16 cellular contexts compared by ENCODE assay signal in genomic region chr12:15090441-15090840, GRCh38.
A peak's percentile ranks its signal among the peaks of the same experiment; 100 is the strongest.
DNase-seq lines count a peak whose midpoint lies in the region; ATAC-seq, FAIRE-seq and TF ChIP-seq lines count a peak whose summit lies in the region.
"Had no signal": no experiment of that assay in that cellular context is flagged by ENCODE, and none has a peak within 500 bp of the region (broad histone marks: within the 10 kb centered on the region; RNA-seq: fewer than 3 reads in every experiment).

No MANE protein-coding gene starts in this region.

- TF ChIP-seq RAD21 in A549 (conservative IDR thresholded peaks at IDR 0.05 in 1 of 2, IDR thresholded peaks at IDR 0.05 in 1 of 2) (no peak), H1 (IDR thresholded peaks at IDR 0.05 in 1 of 2, conservative IDR thresholded peaks at IDR 0.05 in 1 of 2; ENCODE audit: low read depth in 2 of 2, low read length in 2 of 2) (no peak)

- H3K56ac ChIP-seq in H9 (ENCODE audit: insufficient read length, low read depth, low read length) (no peak overlapping the region), H1 (replicated peaks; ENCODE audit: insufficient read length, low read depth, low read length) (no peak overlapping the region)

- H3K14ac ChIP-seq in H9 (ENCODE audit: insufficient read depth, low read length) (no peak overlapping the region), H1 (ENCODE audit: insufficient read length) (no peak overlapping the region)

- H3K36me3 ChIP-seq in H1 (ENCODE audit: control insufficient read depth in 2 of 4, insufficient read depth in 4 of 4, low read length in 3 of 4) = no peaks in the 10 kb centered on the region
- H3K36me3 ChIP-seq: HAP-1 had no signal

- H3K9me3 ChIP-seq in A549 (no peaks in the 10 kb centered on the region), H9 (ENCODE audit: control insufficient read depth, low read depth, low read length) (no peaks in the 10 kb centered on the region), H1 (ENCODE audit: insufficient read depth in 2 of 2, low read depth in 1 of 2, low read length in 1 of 2) (0 out of 4 replicates have a peak, but pooled peaks cover 0 to 2% of the 10 kb centered on the region in 2 experiments)
- H3K9me3 ChIP-seq: HAP-1 had no signal

- H2BK15ac ChIP-seq in H9 (ENCODE audit: low read depth, low read length) = no peak overlapping the region
- no peak overlapping the region for H2BK15ac ChIP-seq in H1 (ENCODE audit: low read length)

- no peak overlapping the region for H3K4me3 ChIP-seq in A549
- H3K4me3 ChIP-seq in H1 (ENCODE audit: extremely low read depth in 1 of 4, insufficient read depth in 2 of 4, low read depth in 3 of 4, low read length in 4 of 4) = no peak overlapping the region
- H3K4me3 ChIP-seq: HAP-1 had no signal

- no peak overlapping the region for H3K4ac ChIP-seq in H9 (ENCODE audit: low read depth, low read length)
- no peak overlapping the region for H3K4ac ChIP-seq in H1 (replicated peaks; ENCODE audit: insufficient read length, low read depth, low read length)

- H2AFZ ChIP-seq in H9 (ENCODE audit: low read length) (peak overlapping the region; percentile 68), H1 (ENCODE audit: low read length) (peak overlapping the region; percentile 42; the same call in 1 of the 2 replicates)

- H3K23me2 ChIP-seq in H9 (ENCODE audit: insufficient read length, low read depth, low read length, poor library complexity, severe bottlenecking) = no peaks in the 10 kb centered on the region
- no peaks in the 10 kb centered on the region for H3K23me2 ChIP-seq in H1 (ENCODE audit: low read depth, low read length)

- H3K27ac Mint-ChIP-seq in H9 = no peak overlapping the region
- no peak overlapping the region for H3K27ac Mint-ChIP-seq in HFFc6
- H3K27ac Mint-ChIP-seq: CD4-positive, alpha-beta memory T cell had no signal

- H4K5ac ChIP-seq in H9 (ENCODE audit: insufficient read length, low read depth, low read length) = no peak overlapping the region
- no peak overlapping the region for H4K5ac ChIP-seq in H1 (ENCODE audit: insufficient read length, low read depth, low read length)

- CTCF ChIA-PET in A549 (lab: Yijun Ruan, JAX) = interaction anchor here (1.2 kb wide), 1 partner anchor 131 kb away, joined by 4 read pairs; the partner anchor contains the start of gene RERG
- CTCF ChIA-PET in H1 (lab: Charles Lee; ENCODE audit: partially characterized antibody) = no interaction called here

- H3K9me3 Mint-ChIP-seq in H9 (peaks cover 0 to 2% of the 10 kb centered on the region in 2 experiments; a peak in 1 of 5 replicates), HFFc6 (peaks cover 12% of the 10 kb centered on the region; the same call in 1 of the 2 replicates)

- H2BK120ac ChIP-seq in H9 (ENCODE audit: low read depth, low read length, poor library complexity, severe bottlenecking) (no peak overlapping the region), H1 (replicated peaks; ENCODE audit: low read depth, low read length) (no peak overlapping the region)

- DNase-seq in A549 (ENCODE audit: low read depth in 1 of 2, low spot score in 1 of 2) (no peak), H9 (no peak), H1 (ENCODE audit: low read depth in 1 of 2, low spot score in 2 of 2) (no peak), HFFc6 (no peak), T-helper 2 cell (no peak)
- DNase-seq: 8988T; C1 segment of cervical spinal cord; Calu3; CD4-positive, alpha-beta memory T cell; COR-L47; DMS53; DMS79 treated with DMSO at 0.1 percent for 48 hours; GF-D8 had no signal

- H2BK12ac ChIP-seq in H9 (ENCODE audit: insufficient read length, low read depth, low read length) (no peak overlapping the region), H1 (ENCODE audit: low read depth, low read length) (no peak overlapping the region)

- TF ChIP-seq CTCF in A549 (IDR thresholded peaks at IDR 0.05) = no peak
- TF ChIP-seq CTCF in H9 (conservative IDR thresholded peaks at IDR 0.05) = no peak
- TF ChIP-seq CTCF in H1 (IDR thresholded peaks at IDR 0.05; ENCODE audit: control extremely low read depth in 1 of 3, insufficient read depth in 1 of 3, low read depth in 1 of 3, low read length in 3 of 3) = no peak
- no peak for TF ChIP-seq CTCF in HFFc6 (IDR thresholded peaks at IDR 0.05)

- H4K91ac ChIP-seq in H9 (ENCODE audit: insufficient read length, low read depth, low read length) (no peak overlapping the region), H1 (replicated peaks; ENCODE audit: insufficient read length, low read length) (no peak overlapping the region)

- H3K27ac ChIP-seq in A549 = no peak overlapping the region
- no peak overlapping the region for H3K27ac ChIP-seq in H9 (ENCODE audit: insufficient read length, low read depth, low read length)
- H3K27ac ChIP-seq in H1 (ENCODE audit: low read depth, low read length) = no peak overlapping the region

- no peak overlapping the region for H3T11ph ChIP-seq in H9 (ENCODE audit: low read length)

- H3K27me3 Mint-ChIP-seq in H9 (ENCODE audit: low read depth) (no peaks in the 10 kb centered on the region; the same call in 1 of the 2 replicates), HFFc6 (ENCODE audit: insufficient read depth) (no peaks in the 10 kb centered on the region; the same call in 1 of the 2 replicates)

- no peak for ATAC-seq in A549
- no peak for ATAC-seq in GM18498 (IDR thresholded peaks at IDR 0.05; ENCODE audit: unreplicated experiment)

- H3K23ac ChIP-seq in H9 (ENCODE audit: insufficient read length, low read depth, low read length) (no peak overlapping the region), H1 (ENCODE audit: insufficient read length) (no peak overlapping the region)

- H3K79me1 ChIP-seq in H9 (ENCODE audit: insufficient read depth, low read depth, low read length, poor library complexity, severe bottlenecking) (no peaks in the 10 kb centered on the region), H1 (ENCODE audit: low read depth, low read length) (no peaks in the 10 kb centered on the region)

- H3K4me2 ChIP-seq in A549 (no peak overlapping the region), H9 (ENCODE audit: insufficient read depth, insufficient read length, low read length) (no peak overlapping the region), H1 (ENCODE audit: insufficient read depth in 1 of 2, low read depth in 2 of 2, low read length in 2 of 2) (no peak overlapping the region)

- H3K4me1 ChIP-seq in A549 (no peaks in the 10 kb centered on the region), H9 (ENCODE audit: insufficient read depth, low read length) (no peaks in the 10 kb centered on the region), H1 (replicated peaks in 1 of 4; ENCODE audit: control insufficient read depth in 3 of 4, insufficient read depth in 4 of 4, low read length in 3 of 4) (no peaks in the 10 kb centered on the region)
- H3K4me1 ChIP-seq: HAP-1 had no signal

- H2BK20ac ChIP-seq in H9 (ENCODE audit: low read depth, low read length, poor library complexity, severe bottlenecking) = no peak overlapping the region
- H2BK20ac ChIP-seq in H1 (ENCODE audit: low read length) = no peak overlapping the region

- H3K18ac ChIP-seq in H9 (ENCODE audit: insufficient read length, low read depth, low read length) (no peak overlapping the region), H1 (ENCODE audit: extremely low read depth, low read length) (no peak overlapping the region)

- POLR2A ChIA-PET in A549 (lab: Yijun Ruan, JAX) = no interaction called here
- POLR2A ChIA-PET in H1 (lab: Charles Lee; ENCODE audit: partially characterized antibody) = no interaction called here

- 51% methylated on average over 2 of the region's 2 CpGs for WGBS in A549 (ENCODE audit: missing lambda C conversion rate)
- WGBS in H9 (ENCODE audit: extremely low coverage, insufficient read length, low lambda C conversion rate) = no CpG with 5 or more reads among the region's 2 CpGs
- WGBS in H1 (ENCODE audit: extremely low coverage in 1 of 2, insufficient coverage in 1 of 2, insufficient read length in 1 of 2, insufficient replicate concordance in 2 of 2, low coverage in 1 of 2, low lambda C conversion rate in 2 of 2, missing lambda C conversion rate in 1 of 2), 2 experiments = 79% methylated on average over 2 of the region's 2 CpGs; no CpG with 5 or more reads in 1 of the 2 experiments

- no peak overlapping the region for H2AK5ac ChIP-seq in H9 (ENCODE audit: insufficient read length, low read length)
- no peak overlapping the region for H2AK5ac ChIP-seq in H1 (ENCODE audit: low read depth, low read length)

- H3K4me1 Mint-ChIP-seq in H9 (no peaks in the 10 kb centered on the region), HFFc6 (ENCODE audit: low read depth) (no peaks in the 10 kb centered on the region)

- H4K20me1 ChIP-seq in H9 (ENCODE audit: control insufficient read depth, insufficient read depth, insufficient read length) (no peaks in the 10 kb centered on the region), H1 (replicated peaks in 1 of 2; ENCODE audit: control insufficient read depth in 1 of 2, insufficient read depth in 2 of 2, low read length in 2 of 2) (no peaks in the 10 kb centered on the region)

- TF ChIP-seq POLR2A in A549 (IDR thresholded peaks at IDR 0.05; ENCODE audit: low read length) (no peak), H1 (IDR thresholded peaks at IDR 0.05; ENCODE audit: control extremely low read depth in 1 of 2, low read depth in 2 of 2, low read length in 2 of 2) (no peak)

- H3K9ac ChIP-seq in H9 (ENCODE audit: extremely low read depth, insufficient read length, low read length) = no peak overlapping the region
- H3K9ac ChIP-seq in H1 (replicated peaks in 1 of 4; ENCODE audit: extremely low read depth in 1 of 4, low read depth in 3 of 4, low read length in 3 of 4) = no peak overlapping the region

- no peak for FAIRE-seq in A549 (lab: Jason Lieb, UNC)
- no peak for FAIRE-seq in H1 (lab: Jason Lieb, UNC)
- FAIRE-seq: GM12891 had no signal

- H4K8ac ChIP-seq in H9 (replicated peaks; ENCODE audit: insufficient read length, low read depth, low read length) = no peak overlapping the region
- no peak overlapping the region for H4K8ac ChIP-seq in H1 (ENCODE audit: extremely low read depth, insufficient read depth, low read length)

- no peak overlapping the region for H3K4me3 Mint-ChIP-seq in H9
- H3K4me3 Mint-ChIP-seq in HFFc6 = no peak overlapping the region
- H3K4me3 Mint-ChIP-seq: CD4-positive, alpha-beta memory T cell had no signal

- H3K36me3 Mint-ChIP-seq in H9 (ENCODE audit: insufficient read depth in 1 of 3, low read depth in 3 of 3) = no peaks in the 10 kb centered on the region; a peak in 1 of 7 replicates
- H3K36me3 Mint-ChIP-seq in HFFc6 (ENCODE audit: low read depth) = no peaks in the 10 kb centered on the region
- H3K36me3 Mint-ChIP-seq: CD4-positive, alpha-beta memory T cell had no signal

- H3K27me3 ChIP-seq in H9 (ENCODE audit: insufficient read depth, low read length) (no peaks in the 10 kb centered on the region), H1 (replicated peaks in 1 of 4; ENCODE audit: control insufficient read depth in 3 of 4, extremely low read depth in 1 of 4, insufficient read depth in 3 of 4, low read length in 3 of 4) (no peaks in the 10 kb centered on the region)

- TF ChIP-seq EP300 in A549 (IDR thresholded peaks at IDR 0.05) (no peak), H1 (IDR thresholded peaks at IDR 0.05; ENCODE audit: borderline replicate concordance in 1 of 2, low read depth in 2 of 2, low read length in 2 of 2) (no peak)

- H3K79me2 ChIP-seq in H9 (ENCODE audit: insufficient read depth, low read length) (no peaks in the 10 kb centered on the region), H1 (ENCODE audit: control insufficient read depth in 1 of 2, insufficient read depth in 2 of 2, low read length in 2 of 2) (no peaks in the 10 kb centered on the region)

- H2BK5ac ChIP-seq in H9 (ENCODE audit: insufficient read length, low read length) (no peak overlapping the region), H1 (ENCODE audit: low read depth, low read length) (no peak overlapping the region)

Comparison
In these comparisons a context has a peak if more than half of its experiments do, and no peak if none do; other contexts are left out.
1. Of the 18 proteins assayed by ChIP-seq in both H1 and A549: peak only in H1: none; only in A549: none; in both: MAFK; in neither: 17.